In genomic region chr5:3511774-3512173, GRCh38 we compare ENCODE assay signal across 25 cellular contexts.
"Had no signal": no experiment of that assay in that cellular context is flagged by ENCODE, and none has a peak within 500 bp of the region (broad histone marks: within the 10 kb centered on the region; RNA-seq: fewer than 3 reads in every experiment).

No MANE protein-coding gene starts in this region.

- H3K27ac ChIP-seq: heart left ventricle, left ventricle myocardium inferior, ovary, right lobe of liver, testis, uterus had no signal

- ATAC-seq: activated CD8-positive, alpha-beta T cell treated with anti-CD3 and anti-CD28 coated beads for 36 hours; activated T-cell treated with anti-CD3 and anti-CD28 coated beads, Interleukin-2, amount 50 U/mL, for 4 hours; activated T-helper 17 cell treated with anti-CD3 and anti-CD28 coated beads, Interleukin-2, amount 50 U/mL, for 72 hours; effector memory CD8-positive, alpha-beta T cell; heart left ventricle; mucosa of descending colon; natural killer cell treated with Interleukin-12 subunit alpha and Interleukin-12 subunit beta and Interleukin-15 and Interleukin-18, amount 100 ng/mL, for 72 hours; right lobe of liver; stimulated activated naive CD8-positive, alpha-beta T cell treated with anti-CD3 and anti-CD28 coated beads, Interleukin-15, Interleukin-2, amounts not matched to agents 100 U/mL and 50 U/mL, for 24 hours had no signal

- DNase-seq: activated B cell treated with CpG ODN at 0.5 μM for 24 hours; activated CD4-positive, alpha-beta T cell treated with anti-CD3 and anti-CD28 coated beads, Interleukin-2, amount 50 U/mL, for 1 hour; activated CD8-positive, alpha-beta T cell treated with anti-CD3 and anti-CD28 coated beads for 36 hours; activated gamma-delta T cell treated with Interleukin-2 at 50 U/mL for 16 hours; activated naive CD4-positive, alpha-beta T cell treated with anti-CD3 and anti-CD28 coated beads, Interleukin-2, amount 50 U/mL, for 16 hours; activated T-cell treated with anti-CD3 and anti-CD28 coated beads, Interleukin-2, amount 50 U/mL, for 4 hours; amniotic stem cell; caudate nucleus; cortex of kidney; effector memory CD8-positive, alpha-beta T cell; foreskin fibroblast; heart left ventricle; left ventricle myocardium inferior; mucosa of descending colon; ovary; right lobe of liver; stimulated activated CD4-positive, alpha-beta T cell treated with anti-CD3 and anti-CD28 coated beads, Interleukin-12 subunit alpha, Interleukin-12 subunit beta, amount 100 ng/mL, for 4 hours; stimulated activated CD4-positive, alpha-beta T cell treated with anti-CD3 and anti-CD28 coated beads, Interleukin-4, amount 100 ng/mL, for 1 hour; stimulated activated naive CD8-positive, alpha-beta T cell treated with anti-CD3 and anti-CD28 coated beads, Interleukin-15, Interleukin-2, amounts not matched to agents 100 U/mL and 50 U/mL, for 24 hours; testis; trophoblast cell; uterus had no signal

- H3K4me1 ChIP-seq: heart left ventricle, left ventricle myocardium inferior, right lobe of liver, testis, uterus had no signal

- H3K9me3 ChIP-seq: heart left ventricle, ovary, right lobe of liver, testis, uterus had no signal

- H3K4me3 ChIP-seq: heart left ventricle, left ventricle myocardium inferior, mucosa of descending colon, ovary, right lobe of liver, testis, uterus had no signal

- H3K36me3 ChIP-seq: heart left ventricle, left ventricle myocardium inferior, ovary, right lobe of liver, uterus had no signal

- FAIRE-seq: endothelial cell of umbilical vein had no signal
